Comparison of ENCODE assay signal across 11 cellular contexts in the genomic region with DNA sequence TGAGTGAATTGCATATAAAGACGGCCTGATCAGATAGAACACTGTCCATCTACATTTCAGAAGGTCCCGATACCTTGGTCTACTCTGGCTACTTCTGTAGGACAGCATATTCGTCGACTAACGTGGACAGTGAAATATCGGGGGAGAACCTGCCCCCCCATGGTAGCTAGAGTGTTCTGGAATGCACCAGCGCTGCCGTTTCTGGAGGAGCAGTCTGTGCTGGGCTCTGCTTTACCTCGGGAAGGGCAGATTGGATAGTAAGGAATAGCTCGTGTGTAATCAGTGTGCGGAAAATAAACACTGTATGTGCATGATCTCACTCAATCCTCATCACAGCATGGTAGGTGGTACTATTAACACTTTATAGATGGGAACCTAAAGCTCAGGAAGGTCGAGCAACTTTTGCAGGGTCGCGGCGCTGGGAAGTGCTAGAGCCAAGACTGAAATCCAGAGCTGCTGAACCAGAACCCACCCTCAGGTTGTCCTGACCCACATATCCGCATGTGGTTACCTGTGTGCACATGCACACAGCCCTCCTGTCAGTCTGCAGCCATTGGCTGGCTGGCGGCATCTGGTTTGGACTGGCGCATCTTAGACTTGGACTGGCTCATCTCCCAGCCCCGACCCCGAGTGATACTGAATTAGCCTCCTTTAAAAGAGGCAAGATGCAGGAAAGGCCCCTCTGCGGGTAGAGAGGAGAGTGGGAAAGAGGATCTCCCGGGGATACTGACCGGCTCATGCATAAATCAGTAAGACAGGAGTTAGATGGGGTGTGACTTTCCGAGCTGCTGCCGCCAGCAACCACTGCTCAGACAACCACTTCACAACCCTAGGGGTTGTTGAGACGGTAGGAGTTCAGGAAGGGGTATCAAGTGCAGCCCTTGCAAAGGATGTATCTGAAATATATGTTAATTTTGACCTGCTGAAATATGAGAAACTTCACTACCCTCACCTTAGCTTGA.
A peak's percentile ranks its signal among the peaks of the same experiment; 100 is the strongest.
DNase-seq lines count a peak whose midpoint lies in the region; ATAC-seq, FAIRE-seq and TF ChIP-seq lines count a peak whose summit lies in the region.
"Had no signal": no experiment of that assay in that cellular context is flagged by ENCODE, and none has a peak within 500 bp of the region (broad histone marks: within the 10 kb centered on the region; RNA-seq: fewer than 3 reads in every experiment).

No MANE protein-coding gene starts in this region.

- DNase-seq in activated CD4-positive, alpha-beta T cell treated with anti-CD3 and anti-CD28 coated beads, Interleukin-2, amount 10 ng/mL, durations not matched to agents 24 days and 14 days: peak; percentile 59
- no peak for DNase-seq in activated CD4-positive, alpha-beta T cell treated with anti-CD3 and anti-CD28 coated beads for 1 hour
- no peak for DNase-seq in activated CD8-positive, alpha-beta T cell treated with anti-CD3 and anti-CD28 coated beads for 36 hours
- DNase-seq in kidney: peak; percentile 70
- no peak for DNase-seq in stimulated activated naive CD8-positive, alpha-beta T cell treated with anti-CD3 and anti-CD28 coated beads, Interleukin-15, amount 100 ng/mL, for 72 hours
- no peak for DNase-seq in mesothelial cell of epicardium (ENCODE audit: low spot score in 2 of 2, unreplicated experiment in 2 of 2)
- DNase-seq in Karpas-422: no peak
- DNase-seq: activated CD8-positive, alpha-beta memory T cell treated with anti-CD3 and anti-CD28 coated beads, Interleukin-2, amount 50 U/mL, for 48 hours; foreskin melanocyte had no signal

- CTCF ChIA-PET in activated CD8-positive, alpha-beta T cell treated with anti-CD3 and anti-CD28 coated beads for 36 hours (lab: Charles Lee): interaction anchor here (0.7 to 13.9 kb wide), 6 partner anchors 10 to 159 kb away, joined by 3 to 135 read pairs (median 4); partner anchors contain the start of gene BHLHE40

- peaks cover 4% of the 10 kb centered on the region for H3K9me3 Mint-ChIP-seq in activated CD4-positive, alpha-beta T cell treated with anti-CD3 and anti-CD28 coated beads, Interleukin-2, amount 10 ng/mL, durations not matched to agents 24 days and 14 days
- H3K9me3 Mint-ChIP-seq in activated CD8-positive, alpha-beta T cell treated with anti-CD3 and anti-CD28 coated beads for 36 hours: no peaks in the 10 kb centered on the region
- peaks cover 5 to 8% of the 10 kb centered on the region in 2 donors for H3K9me3 Mint-ChIP-seq in stimulated activated naive CD8-positive, alpha-beta T cell treated with anti-CD3 and anti-CD28 coated beads, Interleukin-15, amount 100 ng/mL, for 72 hours
- peaks cover 6% of the 10 kb centered on the region for H3K9me3 Mint-ChIP-seq in mesothelial cell of epicardium
- H3K9me3 Mint-ChIP-seq: memory B cell had no signal

- no peaks in the 10 kb centered on the region for H3K9me2 ChIP-seq in Karpas-422 (replicated peaks; ENCODE audit: insufficient read depth, low read length)

- intact Hi-C loops in activated CD4-positive, alpha-beta T cell treated with anti-CD3 and anti-CD28 coated beads, Interleukin-2, amount 10 ng/mL, durations not matched to agents 24 days and 14 days (cut with micrococcal nuclease): loop anchor here (2.0 kb wide), 1 partner anchor 101 kb away; no protein-coding TSS in a partner anchor
- intact Hi-C loops in activated CD8-positive, alpha-beta T cell treated with anti-CD3 and anti-CD28 coated beads for 36 hours (cut with micrococcal nuclease): loop anchor here (2.0 to 10.0 kb wide), 3 partner anchors 81 to 153 kb away; no protein-coding TSS in a partner anchor
- intact Hi-C loops in kidney (cut with DNase I): no loop called here

- no peak overlapping the region for H3K4me2 ChIP-seq in Karpas-422 (ENCODE audit: low read depth, low read length, poor library complexity, severe bottlenecking)

- no peaks in the 10 kb centered on the region for H3K27me3 ChIP-seq in Karpas-422 (ENCODE audit: low read length)

- no peak for FAIRE-seq in kidney (lab: Jason Lieb, UNC)

- peak overlapping the region; percentile 100 for H3K27ac Mint-ChIP-seq in activated CD4-positive, alpha-beta T cell treated with anti-CD3 and anti-CD28 coated beads, Interleukin-2, amount 10 ng/mL, durations not matched to agents 24 days and 14 days
- peak overlapping the region; percentile 100 for H3K27ac Mint-ChIP-seq in activated CD8-positive, alpha-beta T cell treated with anti-CD3 and anti-CD28 coated beads for 36 hours
- H3K27ac Mint-ChIP-seq in stimulated activated naive CD8-positive, alpha-beta T cell treated with anti-CD3 and anti-CD28 coated beads, Interleukin-15, amount 100 ng/mL, for 72 hours: peak overlapping the region; percentile 85 to 95
- H3K27ac Mint-ChIP-seq in mesothelial cell of epicardium: no peak overlapping the region
- H3K27ac Mint-ChIP-seq: memory B cell had no signal

- H3K79me2 ChIP-seq in Karpas-422 (ENCODE audit: low read length): no peaks in the 10 kb centered on the region

- peaks cover 75% of the 10 kb centered on the region for H3K36me3 Mint-ChIP-seq in activated CD4-positive, alpha-beta T cell treated with anti-CD3 and anti-CD28 coated beads, Interleukin-2, amount 10 ng/mL, durations not matched to agents 24 days and 14 days (ENCODE audit: low read depth)
- H3K36me3 Mint-ChIP-seq in activated CD8-positive, alpha-beta T cell treated with anti-CD3 and anti-CD28 coated beads for 36 hours (ENCODE audit: low read depth): peaks cover 97% of the 10 kb centered on the region
- peaks cover 3% of the 10 kb centered on the region for H3K36me3 Mint-ChIP-seq in mesothelial cell of epicardium

- H3K4me3 ChIP-seq in kidney (ENCODE audit: low read length in 2 of 2) (no peak overlapping the region), Karpas-422 (ENCODE audit: low read length) (no peak overlapping the region)

- H3K27ac ChIP-seq in kidney (ENCODE audit: low read depth in 2 of 2, low read length in 2 of 2) (no peak overlapping the region), Karpas-422 (ENCODE audit: low read length) (no peak overlapping the region)

- H4K20me1 ChIP-seq in Karpas-422 (ENCODE audit: insufficient read depth, low read depth, low read length): peaks cover 4% of the 10 kb centered on the region; the same call in 1 of the 2 replicates

- peaks cover 98% of the 10 kb centered on the region for H3K4me1 Mint-ChIP-seq in activated CD4-positive, alpha-beta T cell treated with anti-CD3 and anti-CD28 coated beads, Interleukin-2, amount 10 ng/mL, durations not matched to agents 24 days and 14 days
- H3K4me1 Mint-ChIP-seq in activated CD8-positive, alpha-beta T cell treated with anti-CD3 and anti-CD28 coated beads for 36 hours (ENCODE audit: low read depth): peaks cover 100% of the 10 kb centered on the region
- peaks cover 100% of the 10 kb centered on the region for H3K4me1 Mint-ChIP-seq in stimulated activated naive CD8-positive, alpha-beta T cell treated with anti-CD3 and anti-CD28 coated beads, Interleukin-15, amount 100 ng/mL, for 72 hours
- H3K4me1 Mint-ChIP-seq in mesothelial cell of epicardium: peaks cover 35% of the 10 kb centered on the region

- H2AFZ ChIP-seq in Karpas-422 (ENCODE audit: low read length): no peak overlapping the region

- H3K9me3 ChIP-seq in kidney (ENCODE audit: control insufficient read depth in 1 of 2, low read length in 2 of 2): no peaks in the 10 kb centered on the region
- no peaks in the 10 kb centered on the region for H3K9me3 ChIP-seq in Karpas-422 (ENCODE audit: low read length)

- no peaks in the 10 kb centered on the region for H3K27me3 Mint-ChIP-seq in activated CD4-positive, alpha-beta T cell treated with anti-CD3 and anti-CD28 coated beads, Interleukin-2, amount 10 ng/mL, durations not matched to agents 24 days and 14 days
- H3K27me3 Mint-ChIP-seq in activated CD8-positive, alpha-beta T cell treated with anti-CD3 and anti-CD28 coated beads for 36 hours: no peaks in the 10 kb centered on the region
- H3K27me3 Mint-ChIP-seq in stimulated activated naive CD8-positive, alpha-beta T cell treated with anti-CD3 and anti-CD28 coated beads, Interleukin-15, amount 100 ng/mL, for 72 hours: no peaks in the 10 kb centered on the region
- no peaks in the 10 kb centered on the region for H3K27me3 Mint-ChIP-seq in mesothelial cell of epicardium (ENCODE audit: low read depth)
- H3K27me3 Mint-ChIP-seq: memory B cell had no signal

- H3K4me3 Mint-ChIP-seq in activated CD4-positive, alpha-beta T cell treated with anti-CD3 and anti-CD28 coated beads, Interleukin-2, amount 10 ng/mL, durations not matched to agents 24 days and 14 days: peak overlapping the region; percentile 79
- H3K4me3 Mint-ChIP-seq in activated CD8-positive, alpha-beta T cell treated with anti-CD3 and anti-CD28 coated beads for 36 hours: peak overlapping the region; percentile 68
- peak overlapping the region; percentile 79 to 86 for H3K4me3 Mint-ChIP-seq in stimulated activated naive CD8-positive, alpha-beta T cell treated with anti-CD3 and anti-CD28 coated beads, Interleukin-15, amount 100 ng/mL, for 72 hours
- H3K4me3 Mint-ChIP-seq in mesothelial cell of epicardium: no peak overlapping the region
- H3K4me3 Mint-ChIP-seq: memory B cell had no signal

- H3K9ac ChIP-seq in kidney (ENCODE audit: low read length in 2 of 2) (no peak overlapping the region), Karpas-422 (ENCODE audit: low read length) (no peak overlapping the region)

- H3K4me1 ChIP-seq in kidney (ENCODE audit: control insufficient read depth in 1 of 2, insufficient read depth in 1 of 2, low read depth in 1 of 2, low read length in 2 of 2): peaks cover 34 to 51% of the 10 kb centered on the region in 2 donors
- H3K4me1 ChIP-seq in Karpas-422 (ENCODE audit: low read length): peaks cover 3% of the 10 kb centered on the region; the same call in 1 of the 2 replicates

- H3K36me3 ChIP-seq in kidney (ENCODE audit: control insufficient read depth in 1 of 2, insufficient read depth in 2 of 2, low read length in 2 of 2): no peaks in the 10 kb centered on the region
- no peaks in the 10 kb centered on the region for H3K36me3 ChIP-seq in Karpas-422 (ENCODE audit: insufficient read depth, low read length)

- POLR2A ChIA-PET in activated CD8-positive, alpha-beta T cell treated with anti-CD3 and anti-CD28 coated beads for 36 hours (lab: Charles Lee): interaction anchor here (0.7 to 21.8 kb wide), 10 partner anchors 11 to 236 kb away, joined by 3 to 434 read pairs (median 4); partner anchors contain the start of gene BHLHE40

- TF ChIP-seq CTCF in activated CD8-positive, alpha-beta T cell treated with anti-CD3 and anti-CD28 coated beads for 36 hours (IDR thresholded peaks at IDR 0.05): no peak
- TF ChIP-seq CTCF in kidney (IDR thresholded peaks at IDR 0.05; ENCODE audit: borderline replicate concordance, extremely low read depth, insufficient read depth) (no peak), mesothelial cell of epicardium (IDR thresholded peaks at IDR 0.05; ENCODE audit: unreplicated experiment) (no peak)

- ATAC-seq in activated CD8-positive, alpha-beta T cell treated with anti-CD3 and anti-CD28 coated beads for 36 hours: no peak
- no peak for ATAC-seq in stimulated activated naive CD8-positive, alpha-beta T cell treated with anti-CD3 and anti-CD28 coated beads, Interleukin-15, amount 100 ng/mL, for 72 hours
- no peak for ATAC-seq in HG02981 (IDR thresholded peaks at IDR 0.05; ENCODE audit: unreplicated experiment)

Comparison
In these comparisons a context has a peak if more than half of its experiments do, and no peak if none do; other contexts are left out.
1. DNase-seq: peak in activated CD4-positive, alpha-beta T cell treated with anti-CD3 and anti-CD28 coated beads, Interleukin-2, amount 10 ng/mL, durations not matched to agents 24 days and 14 days (single experiment) and kidney (single experiment); none in activated CD4-positive, alpha-beta T cell treated with anti-CD3 and anti-CD28 coated beads for 1 hour (single experiment), activated CD8-positive, alpha-beta T cell treated with anti-CD3 and anti-CD28 coated beads for 36 hours (single experiment), stimulated activated naive CD8-positive, alpha-beta T cell treated with anti-CD3 and anti-CD28 coated beads, Interleukin-15, amount 100 ng/mL, for 72 hours (0 of 2), mesothelial cell of epicardium (0 of 2) and Karpas-422 (single experiment).